Comparison of ENCODE assay signal across 20 cellular contexts in genomic region chr1:24692351-24692980, GRCh38.
"Had no signal": no experiment of that assay in that cellular context is flagged by ENCODE, and none has a peak within 500 bp of the region (broad histone marks: within the 10 kb centered on the region; RNA-seq: fewer than 3 reads in every experiment).

No MANE protein-coding gene starts in this region.

- H3K4me3 ChIP-seq: colonic mucosa, heart left ventricle, neural progenitor cell, pancreas, stomach, thoracic aorta, transverse colon had no signal

- H3K27me3 Mint-ChIP-seq: progenitor cell of endocrine pancreas had no signal

- H2AFZ ChIP-seq: neural progenitor cell had no signal

- H3K27me3 ChIP-seq: colonic mucosa, heart left ventricle, neural progenitor cell, pancreas, stomach, transverse colon had no signal

- ATAC-seq: heart left ventricle; natural killer cell; pancreas; right cardiac atrium; stimulated activated effector memory CD8-positive, alpha-beta T cell treated with anti-CD3 and anti-CD28 coated beads, Interleukin-12 subunit alpha, Interleukin-12 subunit beta, amount 100 ng/mL, for 72 hours had no signal

- DNase-seq: colonic mucosa; effector CD4-positive, alpha-beta T cell; endodermal cell; heart left ventricle; hippocampal formation; kidney glomerular epithelial cell; natural killer cell; occipital lobe; pancreas; right cardiac atrium; stimulated activated CD4-positive, alpha-beta T cell treated with anti-CD3 and anti-CD28 coated beads, Interleukin-4, amount 100 ng/mL, for 1 hour; stimulated activated CD8-positive, alpha-beta memory T cell treated with anti-CD3 and anti-CD28 coated beads, Interleukin-4, amount 100 ng/mL, for 48 hours; stomach; substantia nigra; transverse colon had no signal

- H3K36me3 Mint-ChIP-seq: natural killer cell; neural progenitor cell; stimulated activated effector memory CD8-positive, alpha-beta T cell treated with anti-CD3 and anti-CD28 coated beads, Interleukin-12 subunit alpha, Interleukin-12 subunit beta, amount 100 ng/mL, for 72 hours had no signal

- H3K9me3 ChIP-seq: colonic mucosa, heart left ventricle, pancreas, stomach, thoracic aorta, transverse colon had no signal

- H3K27ac Mint-ChIP-seq: endodermal cell; natural killer cell; neural progenitor cell; progenitor cell of endocrine pancreas; stimulated activated effector memory CD8-positive, alpha-beta T cell treated with anti-CD3 and anti-CD28 coated beads, Interleukin-12 subunit alpha, Interleukin-12 subunit beta, amount 100 ng/mL, for 72 hours had no signal

- H3K27ac ChIP-seq: colonic mucosa, neural progenitor cell, pancreas, stomach, thoracic aorta, transverse colon had no signal

- H3K9me3 Mint-ChIP-seq: natural killer cell; stimulated activated effector memory CD8-positive, alpha-beta T cell treated with anti-CD3 and anti-CD28 coated beads, Interleukin-12 subunit alpha, Interleukin-12 subunit beta, amount 100 ng/mL, for 72 hours had no signal

- H3K4me1 ChIP-seq: colonic mucosa, neural progenitor cell, pancreas had no signal

- H3K36me3 ChIP-seq: colonic mucosa, heart left ventricle, neural progenitor cell, pancreas, stomach, thoracic aorta, transverse colon had no signal

- H3K9ac ChIP-seq: neural progenitor cell had no signal

- H3K4me3 Mint-ChIP-seq: endodermal cell; natural killer cell; neural progenitor cell; stimulated activated effector memory CD8-positive, alpha-beta T cell treated with anti-CD3 and anti-CD28 coated beads, Interleukin-12 subunit alpha, Interleukin-12 subunit beta, amount 100 ng/mL, for 72 hours had no signal

- H3K4me2 ChIP-seq: neural progenitor cell had no signal

- FAIRE-seq: frontal cortex, pancreas had no signal
